In genomic region chr11:6681505-6681904, GRCh38 we compare ENCODE assay signal across 1 cellular context.
TF ChIP-seq lines count a peak whose summit lies in the region.

No MANE protein-coding gene starts in this region.

TF ChIP-seq in GM23338, 12 proteins besides CTCF, POLR2A, EP300 and RAD21:
- TF ChIP-seq REST (IDR thresholded peaks at IDR 0.05; ENCODE audit: unreplicated experiment) (no peak), EZH2 (IDR thresholded peaks at IDR 0.05; ENCODE audit: low read depth, unreplicated experiment) (no peak), STAT1 (IDR thresholded peaks at IDR 0.05; ENCODE audit: unreplicated experiment) (no peak), ZNF331 (CRISPR knock-in tag; IDR thresholded peaks at IDR 0.05; ENCODE audit: low read depth) (no peak), ZNF114 (CRISPR knock-in tag; IDR thresholded peaks at IDR 0.05) (no peak), POLR2AphosphoS5 (IDR thresholded peaks at IDR 0.05; ENCODE audit: low read depth) (no peak; the same call in 1 of the 2 replicates), NANOG (IDR thresholded peaks at IDR 0.05; ENCODE audit: borderline replicate concordance) (no peak)
